In the genomic region with DNA sequence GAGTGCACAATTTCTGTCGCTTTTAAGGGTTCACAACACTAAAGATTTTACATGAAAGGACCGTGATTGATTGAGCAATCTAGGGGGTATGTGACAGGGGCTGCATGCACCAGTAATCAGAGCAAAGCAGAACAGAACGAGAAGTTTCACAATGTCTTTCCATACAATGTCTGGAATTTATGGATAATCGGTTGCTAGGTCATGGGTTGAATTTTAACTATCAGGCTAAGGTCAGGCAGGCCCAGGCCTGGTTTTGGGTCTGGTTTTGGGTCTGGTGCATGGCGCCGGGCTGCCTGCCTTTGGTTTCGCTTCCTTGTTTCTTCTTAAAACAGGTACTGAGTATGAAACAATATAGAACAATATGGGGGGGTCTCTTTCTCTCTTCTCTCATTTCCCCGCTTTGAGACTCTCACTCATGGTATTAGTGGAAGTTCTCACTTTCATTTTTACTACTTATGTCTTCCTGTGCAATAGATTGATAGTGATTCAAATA, we compare ENCODE assay signal across 1 cellular context.
A peak's percentile ranks its signal among the peaks of the same experiment; 100 is the strongest.
TF ChIP-seq lines count a peak whose summit lies in the region.

No MANE protein-coding gene starts in this region.

TF ChIP-seq in K562, 482 proteins besides CTCF, POLR2A, EP300 and RAD21:
- peak; percentile 43; the same call in 1 of the 2 replicates for TF ChIP-seq CEBPB (tag; IDR thresholded peaks at IDR 0.05)
